Comparison of ENCODE assay signal across 12 cellular contexts in the genomic region with DNA sequence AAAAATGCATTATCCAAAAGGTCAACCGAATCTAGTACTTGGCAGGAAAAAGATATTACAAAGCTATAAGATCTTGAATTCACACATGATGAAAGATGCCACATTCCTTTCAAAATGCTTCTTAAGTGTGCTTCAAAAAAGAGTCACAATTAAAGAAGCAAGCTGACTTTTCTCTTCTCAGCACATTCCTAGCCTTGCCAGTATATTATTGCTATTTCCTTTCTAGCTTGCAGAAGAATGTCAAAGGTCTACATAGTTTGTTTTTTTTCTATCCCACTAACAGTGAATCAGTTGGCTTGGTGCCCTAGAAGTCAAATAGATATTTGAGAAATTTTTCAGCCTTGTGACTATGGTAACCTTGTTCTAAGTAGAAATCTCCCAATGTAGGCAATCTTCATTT. TPM values are rescaled to one million over a fixed set of nuclear protein-coding genes. Genes with fewer than 3 reads are reported as not detected.
DNase-seq lines count a peak whose midpoint lies in the region; ATAC-seq, FAIRE-seq and TF ChIP-seq lines count a peak whose summit lies in the region.
"Had no signal": no experiment of that assay in that cellular context is flagged by ENCODE, and none has a peak within 500 bp of the region (broad histone marks: within the 10 kb centered on the region; RNA-seq: fewer than 3 reads in every experiment).

No MANE protein-coding gene starts in this region.

- CTCF ChIA-PET in endothelial cell of umbilical vein (lab: Charles Lee): no interaction called here

- peak overlapping the region; percentile 74 to 87 (median 81) for H3K27ac Mint-ChIP-seq in nephron
- H3K27ac Mint-ChIP-seq: CD8-positive, alpha-beta T cell had no signal

- no peaks in the 10 kb centered on the region for H3K27me3 ChIP-seq in endothelial cell of umbilical vein (ENCODE audit: control insufficient read depth in 2 of 2, insufficient read depth in 2 of 2, low read length in 2 of 2)
- H3K27me3 ChIP-seq in Peyer's patch: no peaks in the 10 kb centered on the region
- no peaks in the 10 kb centered on the region for H3K27me3 ChIP-seq in pancreas

- FAIRE-seq in endothelial cell of umbilical vein (lab: Jason Lieb, UNC) (no peak), pancreas (lab: Jason Lieb, UNC) (no peak)
- FAIRE-seq: GM12891 had no signal

- no peaks in the 10 kb centered on the region for H3K4me1 ChIP-seq in endothelial cell of umbilical vein (ENCODE audit: control insufficient read depth, extremely low read depth, insufficient read depth, low read length)
- H3K4me1 ChIP-seq in Peyer's patch: no peaks in the 10 kb centered on the region
- H3K4me1 ChIP-seq in pancreas: no peaks in the 10 kb centered on the region
- H3K4me1 ChIP-seq: psoas muscle had no signal

- H3K27ac ChIP-seq in endothelial cell of umbilical vein (ENCODE audit: insufficient read depth, low read depth, low read length) (no peak overlapping the region), Peyer's patch (no peak overlapping the region), pancreas (no peak overlapping the region)
- H3K27ac ChIP-seq: psoas muscle had no signal

- H3K79me2 ChIP-seq in endothelial cell of umbilical vein (ENCODE audit: control insufficient read depth, insufficient read depth, low read length): no peaks in the 10 kb centered on the region

- TF ChIP-seq POLR2A in endothelial cell of umbilical vein (IDR thresholded peaks at IDR 0.05; ENCODE audit: low read depth, low read length) (no peak), Peyer's patch (IDR thresholded peaks at IDR 0.05) (no peak)

- TF ChIP-seq CTCF in AG09309 (IDR thresholded peaks at IDR 0.05; ENCODE audit: control insufficient read depth, insufficient read depth, low read depth, low read length, missing control alignments) (no peak), endothelial cell of umbilical vein (IDR thresholded peaks at IDR 0.05; ENCODE audit: extremely low read depth in 1 of 2, insufficient read depth in 1 of 2, low read depth in 1 of 2, low read length in 2 of 2) (no peak), nephron (IDR thresholded peaks at IDR 0.05; ENCODE audit: unreplicated experiment in 3 of 3) (no peak), Peyer's patch (IDR thresholded peaks at IDR 0.05) (no peak), pancreas (IDR thresholded peaks at IDR 0.05) (no peak)

- H3K9me1 ChIP-seq in endothelial cell of umbilical vein (replicated peaks; ENCODE audit: control insufficient read depth, extremely low read depth, insufficient read depth, low read length): no peaks in the 10 kb centered on the region

- H4K20me1 ChIP-seq in endothelial cell of umbilical vein (replicated peaks; ENCODE audit: control insufficient read depth, extremely low read depth, insufficient read depth, low read length): no peaks in the 10 kb centered on the region

- peak; percentile 92 for DNase-seq in AG09309 (ENCODE audit: low read depth)
- peak; percentile 78 for DNase-seq in NCI-H460 (ENCODE audit: extremely low read depth, low read depth)
- peak; percentile 10 for DNase-seq in endothelial cell of umbilical vein (ENCODE audit: low read depth, low spot score)
- DNase-seq in Peyer's patch: no peak
- no peak for DNase-seq in pancreas
- DNase-seq: CD8-positive, alpha-beta T cell; NCI-H748 treated with DMSO at 0.1 percent for 48 hours; psoas muscle had no signal

- H3K9ac ChIP-seq in endothelial cell of umbilical vein (replicated peaks; ENCODE audit: extremely low read depth, insufficient read depth, low read length): no peak overlapping the region

- H3K9me3 ChIP-seq in endothelial cell of umbilical vein (replicated peaks; ENCODE audit: control insufficient read depth, insufficient read depth, low read length) (no peaks in the 10 kb centered on the region), Peyer's patch (no peaks in the 10 kb centered on the region), pancreas (no peaks in the 10 kb centered on the region)
- H3K9me3 ChIP-seq: psoas muscle had no signal

- H3K36me3 Mint-ChIP-seq in nephron (ENCODE audit: low read depth): no peaks in the 10 kb centered on the region
- H3K36me3 Mint-ChIP-seq: CD8-positive, alpha-beta T cell had no signal

- H3K4me3 Mint-ChIP-seq in nephron: peak overlapping the region in 2 of 3 experiments; percentile 7 to 20
- H3K4me3 Mint-ChIP-seq: CD8-positive, alpha-beta T cell had no signal

- dilution Hi-C loops in endothelial cell of umbilical vein (cut with MboI; ENCODE audit: extremely low pct_ligation_motif_present, low sequenced_read_pairs): no loop called here

- no peak overlapping the region for H3K4me3 ChIP-seq in AG09309 (ENCODE audit: control insufficient read depth, low read depth, low read length)
- no peak overlapping the region for H3K4me3 ChIP-seq in endothelial cell of umbilical vein (replicated peaks in 1 of 3; ENCODE audit: insufficient read depth in 1 of 3, low read depth in 1 of 3, low read length in 3 of 3)
- H3K4me3 ChIP-seq in Peyer's patch: no peak overlapping the region
- no peak overlapping the region for H3K4me3 ChIP-seq in pancreas
- H3K4me3 ChIP-seq: psoas muscle had no signal

- no peak overlapping the region for H2AFZ ChIP-seq in endothelial cell of umbilical vein (ENCODE audit: low read depth, low read length)

- peaks cover 42% of the 10 kb centered on the region for H3K4me1 Mint-ChIP-seq in nephron

- H3K36me3 ChIP-seq in endothelial cell of umbilical vein (ENCODE audit: control insufficient read depth in 2 of 2, extremely low read depth in 1 of 2, insufficient read depth in 2 of 2, low read length in 2 of 2) (no peaks in the 10 kb centered on the region), Peyer's patch (no peaks in the 10 kb centered on the region), pancreas (no peaks in the 10 kb centered on the region)

- intact Hi-C loops in endothelial cell of umbilical vein (cut with micrococcal nuclease): no loop called here
- intact Hi-C loops in pancreas (cut with DNase I): no loop called here

- POLR2A ChIA-PET in endothelial cell of umbilical vein (lab: Charles Lee): no interaction called here

- H3K27me3 Mint-ChIP-seq in nephron (ENCODE audit: low read depth): no peaks in the 10 kb centered on the region

- no peaks in the 10 kb centered on the region for H3K9me3 Mint-ChIP-seq in nephron
- H3K9me3 Mint-ChIP-seq: CD8-positive, alpha-beta T cell had no signal

- ATAC-seq in GM21576 (IDR thresholded peaks at IDR 0.05; ENCODE audit: unreplicated experiment) (no peak), pancreas (no peak), GM19023 (IDR thresholded peaks at IDR 0.05; ENCODE audit: unreplicated experiment) (no peak)
- ATAC-seq: CD8-positive, alpha-beta T cell; psoas muscle had no signal

- no peak overlapping the region for H3K4me2 ChIP-seq in endothelial cell of umbilical vein (ENCODE audit: insufficient read depth, low read length)

- 16 to 23% methylated on average over 1 of the region's 1 CpG for WGBS in pancreas, 2 donors

- BruUV-seq in endothelial cell of umbilical vein (replicated peaks; lab: Mats Ljungman, UMichigan): no TSS peak

TF ChIP-seq in endothelial cell of umbilical vein, 7 proteins besides CTCF, POLR2A, EP300 and RAD21:
- TF ChIP-seq POLR2AphosphoS5 (IDR thresholded peaks at IDR 0.05; ENCODE audit: insufficient read depth, low read depth, low read length) (no peak), FOS (IDR thresholded peaks at IDR 0.05; ENCODE audit: borderline replicate concordance, insufficient read depth, low read length) (no peak), MYC (IDR thresholded peaks at IDR 0.05; ENCODE audit: low read depth, low read length) (no peak), GATA2 (IDR thresholded peaks at IDR 0.05; ENCODE audit: insufficient read depth, insufficient read length, low read depth, low read length) (no peak), EZH2 (IDR thresholded peaks at IDR 0.05; ENCODE audit: borderline replicate concordance, low read depth, low read length, severe bottlenecking) (no peak), JUN (IDR thresholded peaks at IDR 0.05; ENCODE audit: borderline replicate concordance, insufficient read depth, insufficient read length, low read depth) (no peak)
- TF ChIP-seq, protein P1, sequence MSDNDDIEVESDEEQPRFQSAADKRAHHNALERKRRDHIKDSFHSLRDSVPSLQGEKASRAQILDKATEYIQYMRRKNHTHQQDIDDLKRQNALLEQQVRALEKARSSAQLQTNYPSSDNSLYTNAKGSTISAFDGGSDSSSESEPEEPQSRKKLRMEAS (IDR thresholded peaks at IDR 0.05; ENCODE audit: insufficient read depth, insufficient read length): no peak

RNA-seq across cellular contexts. Expression of a gene that starts 56.8 kb away (rescaled TPM):
- total RNA-seq in NCI-H460 (2014; rRNA removed; shearing (Covaris generic)): 2.3 and 2.5 TPM in 2 replicates
- 0.47 and 0.57 TPM in 2 replicates for polyA plus RNA-seq in NCI-H460 (2014; cell fraction: nucleus; rRNA removed)
- total RNA-seq in endothelial cell of umbilical vein (0.02 and 0.12 TPM in 2 replicates), Peyer's patch (under 1 TPM; 0.53 to 0.95 (median 0.75) TPM), pancreas (10 to 100 TPM in 2 of 6 donors, 1 to 10 TPM in 4; 6.5 to 14.5 (median 8.8) TPM)
- polyA plus RNA-seq in endothelial cell of umbilical vein (0.02 and 0.03 TPM in 2 replicates), pancreas (1 to 10 TPM; 1.1 to 2.6 TPM)
- 0.04 and 0.06 TPM in 2 replicates for polyA plus RNA-seq in endothelial cell of umbilical vein (2011; cell fraction: cytosol; rRNA removed)
- polyA plus RNA-seq in endothelial cell of umbilical vein (2011; cell fraction: nucleus; rRNA removed): 0.07 and 0.11 TPM in 2 replicates
- polyA plus RNA-seq in endothelial cell of umbilical vein (2012): 0.37 and 0.70 TPM in 2 replicates
- 0.21 and 0.85 TPM in 2 replicates for polyA minus RNA-seq in endothelial cell of umbilical vein
- not detected for polyA minus RNA-seq in endothelial cell of umbilical vein (2011; cell fraction: cytosol; rRNA and poly(A)+ RNA removed)
- 0.77 and 1.2 TPM in 2 replicates for polyA minus RNA-seq in endothelial cell of umbilical vein (2011; cell fraction: nucleus; rRNA and poly(A)+ RNA removed)
- total RNA-seq: CD8-positive, alpha-beta T cell had no signal

Comparison
In these comparisons a context has a peak if more than half of its experiments do, and no peak if none do; other contexts are left out.
1. DNase-seq: peak in AG09309 (single experiment), NCI-H460 (single experiment) and endothelial cell of umbilical vein (single experiment); none in Peyer's patch (0 of 3) and pancreas (0 of 6).